ENCODE assay signal across 9 cellular contexts in genomic region chr2:102975996-102976636, GRCh38.
A peak's percentile ranks its signal among the peaks of the same experiment; 100 is the strongest.
DNase-seq lines count a peak whose midpoint lies in the region; ATAC-seq and TF ChIP-seq lines count a peak whose summit lies in the region.
"Had no signal": no experiment of that assay in that cellular context is flagged by ENCODE, and none has a peak within 500 bp of the region (broad histone marks: within the 10 kb centered on the region; RNA-seq: fewer than 3 reads in every experiment).

No MANE protein-coding gene starts in this region.

- H3K9me3 ChIP-seq in PC-9 (ENCODE audit: insufficient read depth, low read depth) (no peaks in the 10 kb centered on the region), spleen (no peaks in the 10 kb centered on the region)

- H2AFZ ChIP-seq in PC-9: no peak overlapping the region

- peak; percentile 64 for ATAC-seq in HG03378 (IDR thresholded peaks at IDR 0.05; ENCODE audit: unreplicated experiment)

- H3K27ac Mint-ChIP-seq in activated naive CD8-positive, alpha-beta T cell treated with anti-CD3 and anti-CD28 coated beads for 36 hours: no peak overlapping the region
- H3K27ac Mint-ChIP-seq: CD4-positive, CD25-positive, alpha-beta regulatory T cell had no signal

- H3K27me3 Mint-ChIP-seq in activated naive CD8-positive, alpha-beta T cell treated with anti-CD3 and anti-CD28 coated beads for 36 hours: peaks cover 2% of the 10 kb centered on the region
- H3K27me3 Mint-ChIP-seq: CD4-positive, CD25-positive, alpha-beta regulatory T cell had no signal

- POLR2A ChIA-PET in PC-9 (lab: Charles Lee; ENCODE audit: unreplicated experiment): interaction anchor here (0.7 kb wide), 1 partner anchor 554 kb away, joined by 3 read pairs; no protein-coding TSS in a partner anchor

- no peak overlapping the region for H3K4me3 Mint-ChIP-seq in activated naive CD8-positive, alpha-beta T cell treated with anti-CD3 and anti-CD28 coated beads for 36 hours
- H3K4me3 Mint-ChIP-seq: CD4-positive, CD25-positive, alpha-beta regulatory T cell had no signal

- WGBS in spleen, 5 donors: 32 to 48% (median 41%) methylated on average over 7 of the region's 7 CpGs

- no peaks in the 10 kb centered on the region for H3F3A ChIP-seq in PC-9 (ENCODE audit: insufficient read depth, low read depth)

- no peaks in the 10 kb centered on the region for H3K79me2 ChIP-seq in PC-9 (ENCODE audit: low read depth)

- H3K36me3 ChIP-seq in PC-9 (ENCODE audit: low read depth) (no peaks in the 10 kb centered on the region), spleen (no peaks in the 10 kb centered on the region)

- H3K27ac ChIP-seq in PC-9: no peak overlapping the region
- no peak overlapping the region for H3K27ac ChIP-seq in spleen

- no peak overlapping the region for H3K4me2 ChIP-seq in PC-9

- no peaks in the 10 kb centered on the region for H3K9me3 Mint-ChIP-seq in activated naive CD8-positive, alpha-beta T cell treated with anti-CD3 and anti-CD28 coated beads for 36 hours

- H3K36me3 Mint-ChIP-seq in activated naive CD8-positive, alpha-beta T cell treated with anti-CD3 and anti-CD28 coated beads for 36 hours: no peaks in the 10 kb centered on the region
- H3K36me3 Mint-ChIP-seq: CD4-positive, CD25-positive, alpha-beta regulatory T cell had no signal

- H3K4me1 ChIP-seq in PC-9 (replicated peaks; ENCODE audit: insufficient read depth): no peaks in the 10 kb centered on the region
- H3K4me1 ChIP-seq in spleen: no peaks in the 10 kb centered on the region

- CTCF ChIA-PET in PC-9 (lab: Charles Lee): no interaction called here

- H3K4me3 ChIP-seq in PC-9 (no peak overlapping the region), fibroblast of the aortic adventitia (ENCODE audit: low read depth, low read length) (no peak overlapping the region), spleen (no peak overlapping the region)

- H3K27me3 ChIP-seq in PC-9 (ENCODE audit: insufficient read depth, low read depth): peaks cover 11% of the 10 kb centered on the region
- no peaks in the 10 kb centered on the region for H3K27me3 ChIP-seq in spleen (replicated peaks in 1 of 7)

- intact Hi-C loops in PC-9 (cut with micrococcal nuclease; ENCODE audit: unreplicated experiment): no loop called here
- intact Hi-C loops in spleen (cut with DNase I; ENCODE audit: low total_unique reads): no loop called here

- TF ChIP-seq POLR2A in spleen (IDR thresholded peaks at IDR 0.05): no peak

- H3K9me2 ChIP-seq in PC-9 (ENCODE audit: insufficient read depth): no peaks in the 10 kb centered on the region

- TF ChIP-seq CTCF in PC-9 (conservative IDR thresholded peaks at IDR 0.05) (peak; percentile 65), fibroblast of the aortic adventitia (IDR thresholded peaks at IDR 0.05; ENCODE audit: insufficient read depth, low read length) (peak; percentile 26), spleen (IDR thresholded peaks at IDR 0.05 in 8 of 11, conservative IDR thresholded peaks at IDR 0.05 in 3 of 11) (no peak)

- no peaks in the 10 kb centered on the region for H3K4me1 Mint-ChIP-seq in activated naive CD8-positive, alpha-beta T cell treated with anti-CD3 and anti-CD28 coated beads for 36 hours
- H3K4me1 Mint-ChIP-seq: CD4-positive, CD25-positive, alpha-beta regulatory T cell had no signal

- BruUV-seq in PC-9 (replicated peaks; lab: Mats Ljungman, UMichigan): no TSS peak

- H4K20me1 ChIP-seq in PC-9 (ENCODE audit: insufficient read depth): no peaks in the 10 kb centered on the region

- DNase-seq in NCI-H510A treated with DMSO at 0.1 percent for 48 hours (lab: John Stamatoyannopoulos, UW): peak; percentile 49
- DNase-seq in NCI-H510A (lab: John Stamatoyannopoulos, UW): no peak
- DNase-seq in PC-9: peak in 1 of 2 experiments; percentile 15
- DNase-seq in fibroblast of the aortic adventitia (ENCODE audit: low read depth): peak; percentile 1
- DNase-seq in retina: peak; percentile 66
- DNase-seq in spleen: no peak
- DNase-seq in activated naive CD8-positive, alpha-beta T cell treated with anti-CD3 and anti-CD28 coated beads for 36 hours: no peak

Comparison
In these comparisons a context has a peak if more than half of its experiments do, and no peak if none do; other contexts are left out.
1. DNase-seq: peak in NCI-H510A treated with DMSO at 0.1 percent for 48 hours (single experiment), fibroblast of the aortic adventitia (single experiment) and retina (single experiment); none in NCI-H510A (single experiment), spleen (single experiment) and activated naive CD8-positive, alpha-beta T cell treated with anti-CD3 and anti-CD28 coated beads for 36 hours (single experiment).
2. CTCF ChIP-seq: peak in PC-9 (single experiment) and fibroblast of the aortic adventitia (single experiment); none in spleen (0 of 11).